1 cellular context compared by ENCODE assay signal in genomic region chr7:123185756-123186155, GRCh38.
TF ChIP-seq lines count a peak whose summit lies in the region.

No MANE protein-coding gene starts in this region.

TF ChIP-seq in WTC11, 78 proteins besides CTCF, POLR2A, EP300 and RAD21 (continued from another document):
- TF ChIP-seq ZMAT4 (CRISPR knock-in tag; IDR thresholded peaks at IDR 0.05): no peak
- TF ChIP-seq JAZF1 (CRISPR knock-in tag; IDR thresholded peaks at IDR 0.05): no peak
- no peak for TF ChIP-seq PRDM15 (CRISPR knock-in tag; IDR thresholded peaks at IDR 0.05)
- TF ChIP-seq NFATC4 (CRISPR knock-in tag; IDR thresholded peaks at IDR 0.05): no peak
- TF ChIP-seq CDX4 (CRISPR knock-in tag; IDR thresholded peaks at IDR 0.05; ENCODE audit: borderline replicate concordance): no peak
- TF ChIP-seq ZNF138 (CRISPR knock-in tag; conservative IDR thresholded peaks at IDR 0.05): no peak
TF ChIP-seq in WTC11: peak in this region for 0.
